In genomic region chr1:43123031-43123430, GRCh38 we compare ENCODE assay signal across 21 cellular contexts. TPM values are rescaled to one million over a fixed set of nuclear protein-coding genes. Genes with fewer than 3 reads are reported as not detected.
DNase-seq lines count a peak whose midpoint lies in the region; ATAC-seq and TF ChIP-seq lines count a peak whose summit lies in the region.
"Had no signal": no experiment of that assay in that cellular context is flagged by ENCODE, and none has a peak within 500 bp of the region (broad histone marks: within the 10 kb centered on the region; RNA-seq: fewer than 3 reads in every experiment).

No MANE protein-coding gene starts in this region.

- peaks cover 9% of the 10 kb centered on the region for H3K27me3 Mint-ChIP-seq in MCF 10A (ENCODE audit: insufficient read depth, unreplicated experiment)
- peaks cover 7% of the 10 kb centered on the region; the same call in 1 of the 2 replicates for H3K27me3 Mint-ChIP-seq in WTC11 (ENCODE audit: low read depth)

- H3K27me3 ChIP-seq in mammary epithelial cell (ENCODE audit: insufficient read depth, low read length), result no peaks in the 10 kb centered on the region
- H3K27me3 ChIP-seq: Peyer's patch had no signal

- 70% methylated on average over 1 of the region's 1 CpG for WGBS in mammary epithelial cell (ENCODE audit: low coverage, missing lambda C conversion rate)

- H3K27ac Mint-ChIP-seq in MCF 10A (ENCODE audit: low read depth, unreplicated experiment), result no peak overlapping the region
- no peak overlapping the region for H3K27ac Mint-ChIP-seq in WTC11
- H3K27ac Mint-ChIP-seq: B cell, CD14-positive monocyte, T-cell had no signal

- H3K4me3 ChIP-seq in mammary epithelial cell (replicated peaks in 1 of 3; ENCODE audit: insufficient read depth in 1 of 3, low read depth in 2 of 3, low read length in 3 of 3), result no peak overlapping the region
- H3K4me3 ChIP-seq: Peyer's patch had no signal

- dilution Hi-C loops in mammary epithelial cell (cut with HindIII; ENCODE audit: low sequenced_read_pairs), result loop anchor here (5.0 kb wide), 1 partner anchor 41 kb away; no protein-coding TSS in a partner anchor

- H3K9me3 Mint-ChIP-seq in MCF 10A (ENCODE audit: unreplicated experiment), result peaks cover 7% of the 10 kb centered on the region
- H3K9me3 Mint-ChIP-seq in WTC11, result peaks cover 34% of the 10 kb centered on the region
- H3K9me3 Mint-ChIP-seq: T-cell had no signal

- H4K20me1 ChIP-seq in mammary epithelial cell (ENCODE audit: insufficient read depth, low read length), result no peaks in the 10 kb centered on the region

- intact Hi-C loops in mammary epithelial cell (cut with micrococcal nuclease) (no loop called here), MCF 10A (cut with micrococcal nuclease) (no loop called here)

- peaks cover 13% of the 10 kb centered on the region for H3K4me1 ChIP-seq in mammary epithelial cell (ENCODE audit: insufficient read depth, low read length)
- H3K4me1 ChIP-seq: Peyer's patch had no signal

- TF ChIP-seq CTCF in mammary epithelial cell (conservative IDR thresholded peaks at IDR 0.05 in 1 of 2, IDR thresholded peaks at IDR 0.05 in 1 of 2; ENCODE audit: extremely low read depth in 1 of 2, insufficient read depth in 1 of 2, low read depth in 1 of 2, low read length in 2 of 2) (no peak), MCF 10A (IDR thresholded peaks at IDR 0.05; ENCODE audit: unreplicated experiment) (no peak), WTC11 (IDR thresholded peaks at IDR 0.05) (no peak)

- ATAC-seq in esophagus mucosa (no peak), WTC11 (no peak)
- ATAC-seq: HCT116, T-cell had no signal

- H3K27ac ChIP-seq in mammary epithelial cell (ENCODE audit: insufficient read depth, low read depth, low read length), result no peak overlapping the region
- H3K27ac ChIP-seq: Peyer's patch had no signal

- in situ Hi-C loops in mammary epithelial cell (cut with MboI; ENCODE audit: low sequenced_read_pairs in 2 of 2), result loop anchor here in 1 of 2 donors (10.0 kb wide), 1 partner anchor 62 kb away; no protein-coding TSS in a partner anchor

- H2AFZ ChIP-seq in mammary epithelial cell (ENCODE audit: low read depth, low read length), result peak overlapping the region; percentile 27

- no peak overlapping the region for H3K4me3 Mint-ChIP-seq in MCF 10A (ENCODE audit: unreplicated experiment)
- H3K4me3 Mint-ChIP-seq in WTC11, result no peak overlapping the region
- H3K4me3 Mint-ChIP-seq: B cell, CD14-positive monocyte, T-cell had no signal

- no TSS peak for BruUV-seq in mammary epithelial cell (replicated peaks; lab: Mats Ljungman, UMichigan)
- BruUV-seq in MCF 10A (replicated peaks; lab: Mats Ljungman, UMichigan), result no TSS peak

- H3K4me2 ChIP-seq in mammary epithelial cell (ENCODE audit: insufficient read depth, low read depth, low read length), result peak overlapping the region; percentile 6

- no peak overlapping the region for H3K9ac ChIP-seq in mammary epithelial cell (ENCODE audit: insufficient read depth, low read length)

- DNase-seq in mammary epithelial cell (no peak), MCF 10A (ENCODE audit: unreplicated experiment) (no peak), NCI-H526 treated with DMSO at 0.1 percent for 48 hours (lab: John Stamatoyannopoulos, UW) (peak; percentile 11), epidermal melanocyte (ENCODE audit: insufficient read length, low spot score) (peak; percentile 57), WTC11 (ENCODE audit: low spot score) (no peak), globus pallidus (ENCODE audit: low spot score) (no peak)
- DNase-seq: DMS53, GDM1, Kasumi-1, MM.1S, NCI-H1092, NCI-H1436, NCI-H187 treated with DMSO at 0.1 percent for 48 hours, NCI-H226, NCI-H524 treated with DMSO at 0.1 percent for 48 hours, Peyer's patch, T-cell had no signal

- H3K36me3 Mint-ChIP-seq in MCF 10A (ENCODE audit: insufficient read depth, unreplicated experiment), result no peaks in the 10 kb centered on the region
- H3K36me3 Mint-ChIP-seq in WTC11, result peaks cover 51% of the 10 kb centered on the region
- H3K36me3 Mint-ChIP-seq: CD14-positive monocyte, T-cell had no signal

- POLR2A ChIA-PET in MCF 10A (lab: Yijun Ruan, JAX) (no interaction called here), WTC11 (lab: Charles Lee) (interaction anchor here (0.7 kb wide), 1 partner anchor 96 kb away, joined by 3 read pairs; no protein-coding TSS in a partner anchor)

- CTCF ChIA-PET in mammary epithelial cell (lab: Charles Lee; ENCODE audit: low non-redundant PET), result no interaction called here
- CTCF ChIA-PET in MCF 10A (lab: Yijun Ruan, JAX), result no interaction called here
- CTCF ChIA-PET in WTC11 (lab: Charles Lee), result no interaction called here

- H3K9me3 ChIP-seq in mammary epithelial cell (replicated peaks; ENCODE audit: insufficient read depth, low read length), result no peaks in the 10 kb centered on the region
- H3K9me3 ChIP-seq: Peyer's patch had no signal

- H3K4me1 Mint-ChIP-seq in MCF 10A (ENCODE audit: insufficient read depth, unreplicated experiment), result no peaks in the 10 kb centered on the region
- peaks cover 43% of the 10 kb centered on the region for H3K4me1 Mint-ChIP-seq in WTC11
- H3K4me1 Mint-ChIP-seq: B cell, CD14-positive monocyte, T-cell had no signal

- no peaks in the 10 kb centered on the region for H3K79me2 ChIP-seq in mammary epithelial cell (ENCODE audit: insufficient read depth, low read length)

- no peaks in the 10 kb centered on the region for H3K36me3 ChIP-seq in mammary epithelial cell (ENCODE audit: insufficient read depth, low read length)
- H3K36me3 ChIP-seq: Peyer's patch had no signal

TF ChIP-seq in WTC11, 78 proteins besides CTCF, POLR2A, EP300 and RAD21 (continues in another document):
- TF ChIP-seq TP53 (CRISPR knock-in tag; IDR thresholded peaks at IDR 0.05) (no peak), PRDM15 (CRISPR knock-in tag; IDR thresholded peaks at IDR 0.05) (no peak), ATF3 (CRISPR knock-in tag; conservative IDR thresholded peaks at IDR 0.05) (no peak), OVOL2 (CRISPR knock-in tag; IDR thresholded peaks at IDR 0.05; ENCODE audit: borderline replicate concordance) (no peak), ATF6 (CRISPR knock-in tag; IDR thresholded peaks at IDR 0.05) (no peak)

RNA-seq across cellular contexts. Expression of gene EBNA1BP2, which starts 49.1 kb away (rescaled TPM):
- total RNA-seq in mammary epithelial cell, result 100 to 1,000 TPM in 1 of 2 donors, 10 to 100 TPM in 1; 56.5 to 115 TPM
- 126 TPM for polyA plus RNA-seq in mammary epithelial cell
- 74.2 TPM for polyA minus RNA-seq in mammary epithelial cell
- total RNA-seq in MCF 10A (2022), result 159 and 171 TPM in 2 replicates
- 48.7 TPM for total RNA-seq in esophagus mucosa
- 66.7 to 93.7 TPM (median 67.7 TPM) in 3 replicates for total RNA-seq in WTC11 (2021)

RNA-seq across cellular contexts. Expression of gene CFAP57, which starts 49.1 kb away (rescaled TPM):
- total RNA-seq in mammary epithelial cell (under 1 TPM; 0.26 to 0.50 TPM), MCF 10A (2022) (0.17 and 0.44 TPM in 2 replicates), esophagus mucosa (0.12 TPM), WTC11 (2021) (0.27 to 0.78 TPM (median 0.42 TPM) in 3 replicates)
- polyA plus RNA-seq in mammary epithelial cell, result 0.14 TPM
- not detected for polyA minus RNA-seq in mammary epithelial cell
- total RNA-seq: Peyer's patch had no signal

Comparison
In these comparisons a context has a peak if more than half of its experiments do, and no peak if none do; other contexts are left out.
1. DNase-seq: peak in NCI-H526 treated with DMSO at 0.1 percent for 48 hours (single experiment) and epidermal melanocyte (single experiment); none in mammary epithelial cell (single experiment), MCF 10A (single experiment), WTC11 (single experiment) and globus pallidus (single experiment).